16 cellular contexts compared by ENCODE assay signal in genomic region chr1:247456914-247457638, GRCh38. TPM values are rescaled to one million over a fixed set of nuclear protein-coding genes. Genes with fewer than 3 reads are reported as not detected.
DNase-seq lines count a peak whose midpoint lies in the region; ATAC-seq and TF ChIP-seq lines count a peak whose summit lies in the region.
"Had no signal": no experiment of that assay in that cellular context is flagged by ENCODE, and none has a peak within 500 bp of the region (broad histone marks: within the 10 kb centered on the region; RNA-seq: fewer than 3 reads in every experiment).

No MANE protein-coding gene starts in this region.

- ATAC-seq in activated CD8-positive, alpha-beta memory T cell treated with anti-CD3 and anti-CD28 coated beads, Interleukin-2, amount 10 ng/mL, durations not matched to agents 7 days and 5 days, result no peak
- ATAC-seq in left lung (peak; percentile 85), HG03097 (IDR thresholded peaks at IDR 0.05; ENCODE audit: low FRiP score, unreplicated experiment) (no peak), GM19463 (IDR thresholded peaks at IDR 0.05; ENCODE audit: unreplicated experiment) (no peak)
- peak; percentile 83 for ATAC-seq in stimulated activated naive CD8-positive, alpha-beta T cell treated with anti-CD3 and anti-CD28 coated beads, Interleukin-15, Interleukin-2, amounts not matched to agents 100 U/mL and 50 U/mL, for 24 hours

- H3K27ac ChIP-seq in left lung, result peak overlapping the region in 1 of 2 donors; percentile 3
- H3K27ac ChIP-seq: epithelial cell of prostate, KMS-11 had no signal

- no peak overlapping the region for H3K27ac Mint-ChIP-seq in activated CD8-positive, alpha-beta memory T cell treated with anti-CD3 and anti-CD28 coated beads, Interleukin-2, amount 10 ng/mL, durations not matched to agents 7 days and 5 days

- TF ChIP-seq CTCF in left lung (IDR thresholded peaks at IDR 0.05), result no peak

- no peaks in the 10 kb centered on the region for H3K36me3 Mint-ChIP-seq in activated CD8-positive, alpha-beta memory T cell treated with anti-CD3 and anti-CD28 coated beads, Interleukin-2, amount 10 ng/mL, durations not matched to agents 7 days and 5 days

- peaks cover 0 to 32% of the 10 kb centered on the region in 2 donors for H3K4me1 ChIP-seq in left lung
- H3K4me1 ChIP-seq: HAP-1 had no signal

- peaks cover 9% of the 10 kb centered on the region for H3K4me1 Mint-ChIP-seq in activated CD8-positive, alpha-beta memory T cell treated with anti-CD3 and anti-CD28 coated beads, Interleukin-2, amount 10 ng/mL, durations not matched to agents 7 days and 5 days

- peaks cover 0 to under 1% of the 10 kb centered on the region in 2 donors for H3K36me3 ChIP-seq in left lung
- H3K36me3 ChIP-seq: HAP-1 had no signal

- H3K4me3 ChIP-seq in left lung, result no peak overlapping the region
- H3K4me3 ChIP-seq: HAP-1 had no signal

- no peaks in the 10 kb centered on the region for H3K9me3 Mint-ChIP-seq in activated CD8-positive, alpha-beta memory T cell treated with anti-CD3 and anti-CD28 coated beads, Interleukin-2, amount 10 ng/mL, durations not matched to agents 7 days and 5 days (ENCODE audit: low read depth)

- CTCF ChIA-PET in activated CD8-positive, alpha-beta memory T cell treated with anti-CD3 and anti-CD28 coated beads, Interleukin-2, amount 10 ng/mL, durations not matched to agents 7 days and 5 days (lab: Charles Lee), result no interaction called here

- peaks cover 0 to 13% of the 10 kb centered on the region in 2 donors for H3K27me3 ChIP-seq in left lung

- no peaks in the 10 kb centered on the region for H3K9me3 ChIP-seq in left lung
- H3K9me3 ChIP-seq: HAP-1 had no signal

- intact Hi-C loops in left lung (cut with DNase I), result no loop called here

- peak; percentile 61 for DNase-seq in activated CD8-positive, alpha-beta memory T cell treated with anti-CD3 and anti-CD28 coated beads, Interleukin-2, amount 50 U/mL, for 48 hours
- DNase-seq in activated CD8-positive, alpha-beta memory T cell treated with anti-CD3 and anti-CD28 coated beads, Interleukin-2, amount 10 ng/mL, durations not matched to agents 7 days and 5 days, result no peak
- DNase-seq in UCSD-AML1 (lab: John Stamatoyannopoulos, UW; ENCODE audit: unreplicated experiment) (peak; percentile 47), left lung (peak in 1 of 2 donors; percentile 52)
- DNase-seq in stimulated activated naive CD8-positive, alpha-beta T cell treated with anti-CD3 and anti-CD28 coated beads, Interleukin-15, Interleukin-2, amounts not matched to agents 100 U/mL and 50 U/mL, for 24 hours, result peak; percentile 38
- DNase-seq in stimulated activated naive CD4-positive, alpha-beta T cell (lab: John Stamatoyannopoulos, UW), result no peak
- DNase-seq: amniotic stem cell, NCI-H1694 treated with DMSO at 0.1 percent for 48 hours, NCI-H526 treated with DMSO at 0.1 percent for 48 hours had no signal

- H3K4me3 Mint-ChIP-seq in activated CD8-positive, alpha-beta memory T cell treated with anti-CD3 and anti-CD28 coated beads, Interleukin-2, amount 10 ng/mL, durations not matched to agents 7 days and 5 days, result no peak overlapping the region

- peaks cover 28% of the 10 kb centered on the region for H3K27me3 Mint-ChIP-seq in activated CD8-positive, alpha-beta memory T cell treated with anti-CD3 and anti-CD28 coated beads, Interleukin-2, amount 10 ng/mL, durations not matched to agents 7 days and 5 days

RNA-seq across cellular contexts. Expression of gene OR2B11, which starts 0.8 kb away (rescaled TPM):
- total RNA-seq in activated CD8-positive, alpha-beta memory T cell treated with anti-CD3 and anti-CD28 coated beads, Interleukin-2, amount 10 ng/mL, durations not matched to agents 7 days and 5 days, result not detected
- total RNA-seq in left lung, result not detected
- total RNA-seq: chondrocyte; T-helper 2 cell treated with Interferon-gamma antibody and Interleukin-4, amounts not matched to agents 100 ng/mL and 5 ng/mL, for 36 hours had no signal

RNA-seq across cellular contexts. Expression of gene NLRP3, which starts 41.1 kb away (rescaled TPM):
- total RNA-seq in activated CD8-positive, alpha-beta memory T cell treated with anti-CD3 and anti-CD28 coated beads, Interleukin-2, amount 10 ng/mL, durations not matched to agents 7 days and 5 days, result under 1 TPM; 0.33 to 0.44 TPM
- total RNA-seq in left lung, result 1 to 10 TPM; 2.0 to 6.6 TPM

Comparison
In these comparisons a context has a peak if more than half of its experiments do, and no peak if none do; other contexts are left out.
1. DNase-seq: peak in activated CD8-positive, alpha-beta memory T cell treated with anti-CD3 and anti-CD28 coated beads, Interleukin-2, amount 50 U/mL, for 48 hours (single experiment), UCSD-AML1 (single experiment) and stimulated activated naive CD8-positive, alpha-beta T cell treated with anti-CD3 and anti-CD28 coated beads, Interleukin-15, Interleukin-2, amounts not matched to agents 100 U/mL and 50 U/mL, for 24 hours (single experiment); none in activated CD8-positive, alpha-beta memory T cell treated with anti-CD3 and anti-CD28 coated beads, Interleukin-2, amount 10 ng/mL, durations not matched to agents 7 days and 5 days (single experiment) and stimulated activated naive CD4-positive, alpha-beta T cell (0 of 6).
2. ATAC-seq: peak in left lung (single experiment) and stimulated activated naive CD8-positive, alpha-beta T cell treated with anti-CD3 and anti-CD28 coated beads, Interleukin-15, Interleukin-2, amounts not matched to agents 100 U/mL and 50 U/mL, for 24 hours (single experiment); none in activated CD8-positive, alpha-beta memory T cell treated with anti-CD3 and anti-CD28 coated beads, Interleukin-2, amount 10 ng/mL, durations not matched to agents 7 days and 5 days (single experiment), HG03097 (single experiment) and GM19463 (single experiment).